ENCODE assay signal across 26 cellular contexts in the genomic region with DNA sequence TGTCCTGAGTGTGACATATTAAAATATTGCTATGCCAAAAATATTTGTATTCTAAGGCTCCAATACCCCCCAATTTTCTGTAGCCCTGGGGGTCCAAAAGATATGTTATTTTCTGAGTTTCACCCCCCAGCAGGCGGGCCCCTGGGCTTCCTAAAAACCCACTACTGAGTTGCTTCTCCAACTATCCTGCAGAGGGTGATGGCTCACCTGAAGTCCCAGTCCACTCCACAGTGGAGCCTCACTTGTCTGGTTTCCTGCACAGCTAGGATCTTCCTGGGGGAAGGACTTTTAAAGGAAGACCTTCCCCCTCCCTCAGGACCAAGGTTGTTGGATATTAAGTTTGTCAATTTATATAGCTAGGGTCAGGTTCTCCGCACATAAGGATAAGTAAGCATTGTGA.
DNase-seq lines count a peak whose midpoint lies in the region; ATAC-seq and TF ChIP-seq lines count a peak whose summit lies in the region.
"Had no signal": no experiment of that assay in that cellular context is flagged by ENCODE, and none has a peak within 500 bp of the region (broad histone marks: within the 10 kb centered on the region; RNA-seq: fewer than 3 reads in every experiment).

No MANE protein-coding gene starts in this region.

- H4K20me1 ChIP-seq in neural progenitor cell (ENCODE audit: low read depth) = no peaks in the 10 kb centered on the region

- H3K9me3 ChIP-seq in neural progenitor cell (ENCODE audit: low read depth) = no peaks in the 10 kb centered on the region
- no peaks in the 10 kb centered on the region for H3K9me3 ChIP-seq in T-helper 17 cell (ENCODE audit: control insufficient read depth, low read length, poor library complexity, severe bottlenecking)
- H3K9me3 ChIP-seq: stomach, tibial artery had no signal

- H2AFZ ChIP-seq in neural progenitor cell (replicated peaks) = no peak overlapping the region

- no peaks in the 10 kb centered on the region for H3K4me1 ChIP-seq in neural progenitor cell
- H3K4me1 ChIP-seq: stomach, tibial artery had no signal

- H3K4me1 Mint-ChIP-seq in neural progenitor cell = peaks cover 6% of the 10 kb centered on the region
- H3K4me1 Mint-ChIP-seq in T-helper 17 cell = no peaks in the 10 kb centered on the region
- H3K4me1 Mint-ChIP-seq: activated CD4-positive, alpha-beta T cell treated with anti-CD3 and anti-CD28 coated beads for 36 hours; natural killer cell had no signal

- ATAC-seq in T-helper 17 cell (no peak), HG03095 (IDR thresholded peaks at IDR 0.05; ENCODE audit: unreplicated experiment) (no peak)
- ATAC-seq: activated CD4-positive, alpha-beta T cell treated with anti-CD3 and anti-CD28 coated beads for 36 hours; CD8-positive, alpha-beta T cell; natural killer cell had no signal

- H3K27me3 Mint-ChIP-seq in neural progenitor cell (ENCODE audit: insufficient read depth, low read depth) (peaks cover 2% of the 10 kb centered on the region), T-helper 17 cell (no peaks in the 10 kb centered on the region)
- H3K27me3 Mint-ChIP-seq: activated CD4-positive, alpha-beta T cell treated with anti-CD3 and anti-CD28 coated beads for 36 hours had no signal

- H3K9me3 Mint-ChIP-seq in neural progenitor cell = peaks cover 2% of the 10 kb centered on the region

- peak; percentile 20; the same call in 1 of the 2 replicates for TF ChIP-seq CTCF in LNCaP clone FGC (IDR thresholded peaks at IDR 0.05; ENCODE audit: control insufficient read depth, extremely low read depth, insufficient read depth)
- TF ChIP-seq CTCF in epithelial cell of esophagus (IDR thresholded peaks at IDR 0.05; ENCODE audit: insufficient read depth, low read depth, low read length, missing control alignments) = peak; percentile 20
- TF ChIP-seq CTCF in neural progenitor cell (IDR thresholded peaks at IDR 0.05) = peak; percentile 19

- H3K36me3 Mint-ChIP-seq in neural progenitor cell (no peaks in the 10 kb centered on the region), T-helper 17 cell (ENCODE audit: low read depth) (no peaks in the 10 kb centered on the region)
- H3K36me3 Mint-ChIP-seq: CD8-positive, alpha-beta T cell had no signal

- peak; percentile 4 for DNase-seq in NCI-H82 (lab: John Stamatoyannopoulos, UW)
- DNase-seq in NCI-H82 treated with DMSO at 0.1 percent for 48 hours (lab: John Stamatoyannopoulos, UW; ENCODE audit: unreplicated experiment) = no peak
- no peak for DNase-seq in LNCaP clone FGC (ENCODE audit: low read depth)
- peak; percentile 3 for DNase-seq in epithelial cell of esophagus (ENCODE audit: low read depth)
- no peak for DNase-seq in neural progenitor cell (ENCODE audit: low spot score)
- DNase-seq in T-helper 17 cell = no peak
- DNase-seq in activated T-cell treated with anti-CD3 and anti-CD28 coated beads for 4 hours = no peak
- DNase-seq: activated CD4-positive, alpha-beta T cell treated with anti-CD3 and anti-CD28 coated beads for 36 hours; activated effector memory CD4-positive, alpha-beta T cell treated with Interleukin-2 at 50 U/mL for 16 hours; caudate nucleus; CD8-positive, alpha-beta T cell; DMS53; hypothalamus; Karpas-422; midbrain; MV-4-11; natural killer cell; NCI-H146; NCI-H2171 treated with DMSO at 0.1 percent for 48 hours; NCI-H524; stimulated activated CD8-positive, alpha-beta memory T cell treated with anti-CD3 and anti-CD28 coated beads, Interleukin-4, amount 100 ng/mL, for 48 hours; stomach; tibial artery had no signal

- H3K27ac Mint-ChIP-seq in neural progenitor cell = no peak overlapping the region
- no peak overlapping the region for H3K27ac Mint-ChIP-seq in T-helper 17 cell
- H3K27ac Mint-ChIP-seq: activated CD4-positive, alpha-beta T cell treated with anti-CD3 and anti-CD28 coated beads for 36 hours; CD8-positive, alpha-beta T cell; natural killer cell; T-helper 1 cell treated with Interleukin-12 subunit alpha and Interleukin-12 subunit beta and Interleukin-4 antibody, amounts not matched to agents 30 μg/mL and 1 μg/mL, for 36 hours had no signal

- no peak overlapping the region for H3K9ac ChIP-seq in neural progenitor cell

- H3K4me2 ChIP-seq in neural progenitor cell = no peak overlapping the region

- no peak overlapping the region for H3K27ac ChIP-seq in neural progenitor cell
- H3K27ac ChIP-seq: HL-60, stomach, tibial artery had no signal

- H3K79me2 ChIP-seq in neural progenitor cell (ENCODE audit: low read depth) = no peaks in the 10 kb centered on the region

- no peaks in the 10 kb centered on the region for H3K27me3 ChIP-seq in neural progenitor cell
- H3K27me3 ChIP-seq: stomach, tibial artery had no signal

- H3K4me3 Mint-ChIP-seq in neural progenitor cell = no peak overlapping the region
- no peak overlapping the region for H3K4me3 Mint-ChIP-seq in T-helper 17 cell
- H3K4me3 Mint-ChIP-seq: activated CD4-positive, alpha-beta T cell treated with anti-CD3 and anti-CD28 coated beads for 36 hours; CD8-positive, alpha-beta T cell; natural killer cell; T-helper 1 cell treated with Interleukin-12 subunit alpha and Interleukin-12 subunit beta and Interleukin-4 antibody, amounts not matched to agents 30 μg/mL and 1 μg/mL, for 36 hours had no signal

- H3K4me3 ChIP-seq in LNCaP clone FGC (ENCODE audit: low read depth, low read length) = no peak overlapping the region
- no peak overlapping the region for H3K4me3 ChIP-seq in epithelial cell of esophagus (ENCODE audit: low read length)
- H3K4me3 ChIP-seq in neural progenitor cell = no peak overlapping the region
- H3K4me3 ChIP-seq: stomach, tibial artery had no signal

- H3F3A ChIP-seq in neural progenitor cell (ENCODE audit: low read depth) = no peaks in the 10 kb centered on the region

- H3K36me3 ChIP-seq in neural progenitor cell = no peaks in the 10 kb centered on the region
- H3K36me3 ChIP-seq: stomach, tibial artery had no signal

Comparison
In these comparisons a context has a peak if more than half of its experiments do, and no peak if none do; other contexts are left out.
1. DNase-seq: peak in NCI-H82 (single experiment) and epithelial cell of esophagus (single experiment); none in NCI-H82 treated with DMSO at 0.1 percent for 48 hours (single experiment), LNCaP clone FGC (single experiment), neural progenitor cell (single experiment), T-helper 17 cell (0 of 3) and activated T-cell treated with anti-CD3 and anti-CD28 coated beads for 4 hours (single experiment).
2. Peak in every context shown above with its lines, with median percentiles within 50 percentile points of each other: CTCF ChIP-seq.